ENCODE assay signal across 19 cellular contexts in genomic region chr6:122894791-122895190, GRCh38.
"Had no signal": no experiment of that assay in that cellular context is flagged by ENCODE, and none has a peak within 500 bp of the region (broad histone marks: within the 10 kb centered on the region; RNA-seq: fewer than 3 reads in every experiment).

No MANE protein-coding gene starts in this region.

- H3K4me1 Mint-ChIP-seq: memory B cell; natural killer cell; stimulated activated effector memory CD8-positive, alpha-beta T cell treated with anti-CD3 and anti-CD28 coated beads, Interleukin-12 subunit alpha, Interleukin-12 subunit beta, amount 100 ng/mL, for 72 hours had no signal

- H3K27ac Mint-ChIP-seq: memory B cell; natural killer cell; stimulated activated effector memory CD8-positive, alpha-beta T cell treated with anti-CD3 and anti-CD28 coated beads, Interleukin-12 subunit alpha, Interleukin-12 subunit beta, amount 100 ng/mL, for 72 hours had no signal

- DNase-seq: dorsolateral prefrontal cortex; effector CD4-positive, alpha-beta T cell; natural killer cell; occipital lobe; ovary; posterior cingulate gyrus; psoas muscle; right cardiac atrium; sigmoid colon; stimulated activated CD4-positive, alpha-beta T cell treated with anti-CD3 and anti-CD28 coated beads, Interleukin-2, amount 100 ng/mL, for 24 hours; stimulated activated CD4-positive, alpha-beta T cell treated with anti-CD3 and anti-CD28 coated beads, Interleukin-4, amount 100 ng/mL, for 24 hours; stimulated activated naive CD4-positive, alpha-beta T cell treated with Interleukin-2 at 50 U/mL for 16 hours; upper lobe of left lung had no signal

- H3K4me3 Mint-ChIP-seq: memory B cell; natural killer cell; stimulated activated effector memory CD8-positive, alpha-beta T cell treated with anti-CD3 and anti-CD28 coated beads, Interleukin-12 subunit alpha, Interleukin-12 subunit beta, amount 100 ng/mL, for 72 hours had no signal

- ATAC-seq: left lobe of liver; natural killer cell; psoas muscle; right cardiac atrium; stimulated activated effector memory CD8-positive, alpha-beta T cell treated with anti-CD3 and anti-CD28 coated beads, Interleukin-12 subunit alpha, Interleukin-12 subunit beta, amount 100 ng/mL, for 72 hours had no signal

- H3K9me3 ChIP-seq: ovary, psoas muscle, sigmoid colon, thoracic aorta, tibial nerve, upper lobe of left lung had no signal

- H3K27me3 ChIP-seq: dorsolateral prefrontal cortex, ovary, sigmoid colon, tibial nerve, upper lobe of left lung had no signal

- H3K27ac ChIP-seq: dorsolateral prefrontal cortex, ovary, psoas muscle, sigmoid colon, thoracic aorta, tibial nerve, upper lobe of left lung had no signal

- H3K4me3 ChIP-seq: dorsolateral prefrontal cortex, lung, ovary, psoas muscle, sigmoid colon, thoracic aorta, tibial nerve, upper lobe of left lung had no signal

- H3K4me1 ChIP-seq: psoas muscle, sigmoid colon, tibial nerve, upper lobe of left lung had no signal

- H3K27me3 Mint-ChIP-seq: memory B cell had no signal

- H3K36me3 ChIP-seq: ovary, sigmoid colon, thoracic aorta, tibial nerve, upper lobe of left lung had no signal
